9 cellular contexts compared by ENCODE assay signal in the genomic region with DNA sequence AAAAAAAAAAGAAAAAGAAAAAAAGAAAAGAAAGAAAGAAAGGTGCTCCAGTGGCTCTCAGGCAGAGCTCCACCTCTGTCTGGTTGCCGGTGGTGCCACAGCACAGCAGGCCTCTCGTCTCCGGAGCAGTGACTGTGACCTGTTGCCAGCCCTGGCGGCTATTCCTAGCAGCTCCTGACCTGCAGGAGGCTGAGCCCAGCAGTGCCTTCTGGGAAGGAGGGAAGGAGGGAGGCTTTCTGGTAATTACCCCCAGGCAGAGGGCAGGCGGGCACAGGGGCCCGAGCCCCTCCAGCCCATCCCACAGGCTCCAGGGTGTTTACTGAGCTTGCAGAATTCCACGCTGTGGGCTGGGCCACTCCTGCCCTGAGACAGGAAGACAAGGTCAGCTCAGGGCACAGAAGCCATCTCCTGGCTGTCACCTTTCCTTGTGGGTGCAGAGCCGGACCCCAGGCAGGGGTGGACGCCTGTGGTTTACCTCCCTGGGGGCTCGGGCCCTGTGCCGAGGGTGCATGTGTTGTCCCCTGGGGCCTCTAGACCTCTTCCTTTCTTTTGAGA.
DNase-seq lines count a peak whose midpoint lies in the region; ATAC-seq and TF ChIP-seq lines count a peak whose summit lies in the region.
"Had no signal": no experiment of that assay in that cellular context is flagged by ENCODE, and none has a peak within 500 bp of the region (broad histone marks: within the 10 kb centered on the region; RNA-seq: fewer than 3 reads in every experiment).

No MANE protein-coding gene starts in this region.

- intact Hi-C loops in stomach (cut with DNase I; ENCODE audit: low total_unique reads) = no loop called here

- peaks cover 0 to 54% of the 10 kb centered on the region in 2 donors for H3K4me1 ChIP-seq in right atrium auricular region
- peaks cover 34 to 82% (median 58%) of the 10 kb centered on the region in 4 donors for H3K4me1 ChIP-seq in stomach

- TF ChIP-seq POLR2A in GM18951 (IDR thresholded peaks at IDR 0.05; ENCODE audit: extremely low read depth, insufficient read depth, insufficient read length) (peak; percentile 16), stomach (IDR thresholded peaks at IDR 0.05) (no peak)

- TF ChIP-seq EP300 in stomach (IDR thresholded peaks at IDR 0.05) = no peak

- TF ChIP-seq CTCF in right atrium auricular region (IDR thresholded peaks at IDR 0.05) (no peak), stomach (IDR thresholded peaks at IDR 0.05) (peak in 3 of 7 experiments; percentile 6 to 32 (median 13))

- H3K36me3 ChIP-seq in right atrium auricular region (no peaks in the 10 kb centered on the region), stomach (no peaks in the 10 kb centered on the region)

- DNase-seq in RPMI8226 (peak; percentile 82), right atrium auricular region (ENCODE audit: low spot score) (no peak), stomach (peak; percentile 75), dedifferentiated amniotic fluid mesenchymal stem cell (ENCODE audit: extremely low spot score) (no peak)
- no peak for DNase-seq in effector CD8-positive, alpha-beta T cell (lab: John Stamatoyannopoulos, UW)
- DNase-seq: NCI-H82 had no signal

- H3K27me3 ChIP-seq in right atrium auricular region = no peaks in the 10 kb centered on the region
- H3K27me3 ChIP-seq in stomach = no peaks in the 10 kb centered on the region

- ATAC-seq in GM21515 (IDR thresholded peaks at IDR 0.05; ENCODE audit: unreplicated experiment) (no peak), HG02678 (IDR thresholded peaks at IDR 0.05; ENCODE audit: unreplicated experiment) (no peak)

- H3K9me3 ChIP-seq in right atrium auricular region = no peaks in the 10 kb centered on the region
- H3K9me3 ChIP-seq in stomach = no peaks in the 10 kb centered on the region

- H3K4me3 ChIP-seq in right atrium auricular region (no peak overlapping the region), stomach (no peak overlapping the region)

- in situ Hi-C loops in GM18951 (cut with MboI; ENCODE audit: low sequenced_read_pairs, unreplicated experiment) = loop anchor here (25.0 kb wide), 1 partner anchor 337 kb away; a partner anchor contains a TSS

- WGBS in stomach, 5 donors = 23 to 44% (median 38%) methylated on average over 4 to 11 of the region's 11 CpGs

- H3K27ac ChIP-seq in right atrium auricular region = peak overlapping the region; percentile 80 to 86
- H3K27ac ChIP-seq in stomach = peak overlapping the region; percentile 43 to 87 (median 64)

Comparison
In these comparisons a context has a peak if more than half of its experiments do, and no peak if none do; other contexts are left out.
1. DNase-seq: peak in RPMI8226 (single experiment) and stomach (single experiment); none in right atrium auricular region (single experiment), dedifferentiated amniotic fluid mesenchymal stem cell (single experiment) and effector CD8-positive, alpha-beta T cell (single experiment).